ENCODE assay signal across 8 cellular contexts in the genomic region with DNA sequence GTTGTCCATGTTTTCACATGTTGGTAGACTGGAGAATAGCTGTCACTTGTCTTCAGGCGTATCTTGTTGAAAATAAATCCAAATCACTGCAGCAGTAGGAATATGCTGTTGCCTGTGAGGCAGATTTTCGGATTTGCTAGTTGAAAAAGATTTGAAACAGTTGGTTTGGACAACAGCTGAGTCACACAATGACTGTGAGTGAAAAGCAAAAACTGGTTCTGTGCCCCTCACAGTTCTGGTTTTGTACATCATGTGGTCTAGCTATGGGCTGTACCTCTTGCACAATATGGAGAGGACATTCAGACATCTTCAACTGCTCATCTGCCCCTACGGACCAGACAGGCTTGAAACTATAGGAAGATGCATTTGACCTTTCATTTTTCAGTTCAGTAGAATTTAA. TPM values are rescaled to one million over a fixed set of nuclear protein-coding genes. Genes with fewer than 3 reads are reported as not detected.
DNase-seq lines count a peak whose midpoint lies in the region; ATAC-seq and TF ChIP-seq lines count a peak whose summit lies in the region.

No MANE protein-coding gene starts in this region.

- H3K4me3 ChIP-seq in HCT116 (replicated peaks in 1 of 2; ENCODE audit: low read depth in 1 of 2, low read length in 2 of 2) (peak overlapping the region; percentile 94 to 99), SU-DHL-6 (ENCODE audit: insufficient read depth, low read length, poor library complexity, severe bottlenecking) (peak overlapping the region; percentile 86)

- TF ChIP-seq POLR2A in HCT116 (IDR thresholded peaks at IDR 0.05; ENCODE audit: borderline replicate concordance, extremely low read depth, insufficient read depth, insufficient read length): no peak

- H3K79me2 ChIP-seq in HCT116 (ENCODE audit: insufficient read depth, low read length) (peaks cover 99% of the 10 kb centered on the region), SU-DHL-6 (ENCODE audit: insufficient read depth, low read length) (peaks cover 90% of the 10 kb centered on the region)

- peaks cover 0 to 32% of the 10 kb centered on the region in 2 experiments; a peak in 1 of 4 replicates for H3K36me3 ChIP-seq in HCT116 (ENCODE audit: control insufficient read depth in 1 of 2, insufficient read depth in 2 of 2, low read length in 2 of 2)
- H3K36me3 ChIP-seq in SU-DHL-6 (ENCODE audit: low read length): no peaks in the 10 kb centered on the region

- RAD21 ChIA-PET in HCT116 (lab: Charles Lee; ENCODE audit: low non-redundant PET in 1 of 2, low total read pairs in 2 of 2, uncharacterized antibody in 2 of 2, unreplicated experiment in 2 of 2): no interaction called here

- intact Hi-C loops in HCT116 (cut with micrococcal nuclease): no loop called here

- no peak for ATAC-seq in HCT116
- no peak for ATAC-seq in GM18870 (IDR thresholded peaks at IDR 0.05; ENCODE audit: unreplicated experiment)
- ATAC-seq in GM21390 (IDR thresholded peaks at IDR 0.05; ENCODE audit: unreplicated experiment): no peak

- no TSS peak for BruUV-seq in HCT116 (replicated peaks; lab: Mats Ljungman, UMichigan)

- H4K20me1 ChIP-seq in HCT116 (ENCODE audit: insufficient read depth) (peaks cover 44% of the 10 kb centered on the region), SU-DHL-6 (ENCODE audit: low read depth, low read length) (peaks cover 32% of the 10 kb centered on the region)

- CTCF ChIA-PET in HCT116 (lab: Charles Lee): no interaction called here

- H3K9me2 ChIP-seq in HCT116 (ENCODE audit: insufficient read depth): no peaks in the 10 kb centered on the region
- H3K9me2 ChIP-seq in SU-DHL-6 (replicated peaks; ENCODE audit: insufficient read depth, low read length): no peaks in the 10 kb centered on the region

- POLR2A ChIA-PET in HCT116 (lab: Charles Lee): interaction anchor here (1.2 kb wide), 1 partner anchor 14 kb away, joined by 3 read pairs; no protein-coding TSS in a partner anchor

- H3K4me2 ChIP-seq in HCT116 (ENCODE audit: low read length) (peak overlapping the region; percentile 96), SU-DHL-6 (ENCODE audit: low read depth, low read length, poor library complexity, severe bottlenecking) (peak overlapping the region; percentile 77)

- no peaks in the 10 kb centered on the region for H3K27me3 ChIP-seq in HCT116 (ENCODE audit: insufficient read depth, low read length)
- no peaks in the 10 kb centered on the region for H3K27me3 ChIP-seq in SU-DHL-6 (ENCODE audit: low read length)

- H3K9me3 ChIP-seq in HCT116 (ENCODE audit: control insufficient read depth in 1 of 2, insufficient read depth in 1 of 2, low read depth in 1 of 2, low read length in 2 of 2) (no peaks in the 10 kb centered on the region), SU-DHL-6 (ENCODE audit: insufficient read depth, low read length) (no peaks in the 10 kb centered on the region)

- no peak for TF ChIP-seq RAD21 in HCT116 (IDR thresholded peaks at IDR 0.05; ENCODE audit: low read depth)

- TF ChIP-seq CTCF in HCT116 (IDR thresholded peaks at IDR 0.05 in 2 of 3, conservative IDR thresholded peaks at IDR 0.05 in 1 of 3; ENCODE audit: borderline replicate concordance in 1 of 3, insufficient read depth in 1 of 3, low read depth in 2 of 3, low read length in 2 of 3) (no peak), SU-DHL-6 (IDR thresholded peaks at IDR 0.05; ENCODE audit: insufficient read depth, low read length, poor library complexity, severe bottlenecking) (no peak)

- H3K27ac ChIP-seq in HCT116 (ENCODE audit: low read depth, low read length) (no peak overlapping the region), SU-DHL-6 (ENCODE audit: low read depth, low read length) (no peak overlapping the region)

- H3K9ac ChIP-seq in HCT116 (ENCODE audit: low read length) (peak overlapping the region; percentile 100), SU-DHL-6 (ENCODE audit: low read length) (peak overlapping the region; percentile 98)

- H3K4me1 ChIP-seq in HCT116 (ENCODE audit: control insufficient read depth in 1 of 2, insufficient read depth in 2 of 2, low read length in 2 of 2): peaks cover 11 to 51% of the 10 kb centered on the region in 2 experiments

- DNase-seq in HCT116 (ENCODE audit: low read depth, low spot score) (no peak), fibroblast of gingiva (ENCODE audit: low read depth) (peak; percentile 84), pons (ENCODE audit: low spot score) (peak; percentile 49), NCI-H2029 (lab: John Stamatoyannopoulos, UW) (no peak), SK-N-DZ (ENCODE audit: low spot score) (no peak)

- H3F3A ChIP-seq in SU-DHL-6 (ENCODE audit: insufficient read depth): no peaks in the 10 kb centered on the region

- H2AFZ ChIP-seq in HCT116 (ENCODE audit: low read depth, low read length, poor library complexity, severe bottlenecking) (no peak overlapping the region), SU-DHL-6 (ENCODE audit: low read depth, low read length, severe bottlenecking) (no peak overlapping the region)

TF ChIP-seq in HCT116, 20 proteins besides CTCF, POLR2A, EP300 and RAD21:
- TF ChIP-seq, protein P1, sequence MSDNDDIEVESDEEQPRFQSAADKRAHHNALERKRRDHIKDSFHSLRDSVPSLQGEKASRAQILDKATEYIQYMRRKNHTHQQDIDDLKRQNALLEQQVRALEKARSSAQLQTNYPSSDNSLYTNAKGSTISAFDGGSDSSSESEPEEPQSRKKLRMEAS (IDR thresholded peaks at IDR 0.05): no peak
- TF ChIP-seq, protein P2, sequence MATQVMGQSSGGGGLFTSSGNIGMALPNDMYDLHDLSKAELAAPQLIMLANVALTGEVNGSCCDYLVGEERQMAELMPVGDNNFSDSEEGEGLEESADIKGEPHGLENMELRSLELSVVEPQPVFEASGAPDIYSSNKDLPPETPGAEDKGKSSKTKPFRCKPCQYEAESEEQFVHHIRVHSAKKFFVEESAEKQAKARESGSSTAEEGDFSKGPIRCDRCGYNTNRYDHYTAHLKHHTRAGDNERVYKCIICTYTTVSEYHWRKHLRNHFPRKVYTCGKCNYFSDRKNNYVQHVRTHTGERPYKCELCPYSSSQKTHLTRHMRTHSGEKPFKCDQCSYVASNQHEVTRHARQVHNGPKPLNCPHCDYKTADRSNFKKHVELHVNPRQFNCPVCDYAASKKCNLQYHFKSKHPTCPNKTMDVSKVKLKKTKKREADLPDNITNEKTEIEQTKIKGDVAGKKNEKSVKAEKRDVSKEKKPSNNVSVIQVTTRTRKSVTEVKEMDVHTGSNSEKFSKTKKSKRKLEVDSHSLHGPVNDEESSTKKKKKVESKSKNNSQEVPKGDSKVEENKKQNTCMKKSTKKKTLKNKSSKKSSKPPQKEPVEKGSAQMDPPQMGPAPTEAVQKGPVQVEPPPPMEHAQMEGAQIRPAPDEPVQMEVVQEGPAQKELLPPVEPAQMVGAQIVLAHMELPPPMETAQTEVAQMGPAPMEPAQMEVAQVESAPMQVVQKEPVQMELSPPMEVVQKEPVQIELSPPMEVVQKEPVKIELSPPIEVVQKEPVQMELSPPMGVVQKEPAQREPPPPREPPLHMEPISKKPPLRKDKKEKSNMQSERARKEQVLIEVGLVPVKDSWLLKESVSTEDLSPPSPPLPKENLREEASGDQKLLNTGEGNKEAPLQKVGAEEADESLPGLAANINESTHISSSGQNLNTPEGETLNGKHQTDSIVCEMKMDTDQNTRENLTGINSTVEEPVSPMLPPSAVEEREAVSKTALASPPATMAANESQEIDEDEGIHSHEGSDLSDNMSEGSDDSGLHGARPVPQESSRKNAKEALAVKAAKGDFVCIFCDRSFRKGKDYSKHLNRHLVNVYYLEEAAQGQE (IDR thresholded peaks at IDR 0.05; ENCODE audit: low read depth): no peak
- no peak for TF ChIP-seq EGR1 (IDR thresholded peaks at IDR 0.05; ENCODE audit: low read depth)
- no peak for TF ChIP-seq CEBPB (IDR thresholded peaks at IDR 0.05; ENCODE audit: low read depth)
- TF ChIP-seq CBX3 (IDR thresholded peaks at IDR 0.05; ENCODE audit: low read depth): no peak
- TF ChIP-seq, protein P3, sequence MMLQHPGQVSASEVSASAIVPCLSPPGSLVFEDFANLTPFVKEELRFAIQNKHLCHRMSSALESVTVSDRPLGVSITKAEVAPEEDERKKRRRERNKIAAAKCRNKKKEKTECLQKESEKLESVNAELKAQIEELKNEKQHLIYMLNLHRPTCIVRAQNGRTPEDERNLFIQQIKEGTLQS (IDR thresholded peaks at IDR 0.05): no peak
- TF ChIP-seq EZH2phosphoT487 (IDR thresholded peaks at IDR 0.05; ENCODE audit: borderline replicate concordance): no peak
- no peak for TF ChIP-seq ZNF274 (IDR thresholded peaks at IDR 0.05; ENCODE audit: low read depth, low read length)
- no peak for TF ChIP-seq ELF1 (IDR thresholded peaks at IDR 0.05; ENCODE audit: borderline replicate concordance, low read depth)
- no peak for TF ChIP-seq JUND (IDR thresholded peaks at IDR 0.05)

RNA-seq across cellular contexts. Expression of a gene that starts 1.8 kb away (rescaled TPM):
- total RNA-seq in HCT116 (2021; ENCODE audit: unreplicated experiment): 394 TPM
- 538 and 832 TPM in 2 replicates for polyA plus RNA-seq in HCT116 (2012)
- polyA plus RNA-seq in SK-N-DZ (2014; cell fraction: cytosol; rRNA removed): 153 and 169 TPM in 2 replicates
- polyA plus RNA-seq in SK-N-DZ (2014; cell fraction: nucleus; rRNA removed): 86.2 and 120 TPM in 2 replicates

RNA-seq across cellular contexts. Expression of a gene that starts 18.8 kb away (rescaled TPM):
- 26.1 TPM for total RNA-seq in HCT116 (2021; ENCODE audit: unreplicated experiment)
- polyA plus RNA-seq in HCT116 (2012): 19.2 and 19.3 TPM in 2 replicates
- 20.2 and 20.7 TPM in 2 replicates for polyA plus RNA-seq in SK-N-DZ (2014; cell fraction: cytosol; rRNA removed)
- 76.0 and 86.4 TPM in 2 replicates for polyA plus RNA-seq in SK-N-DZ (2014; cell fraction: nucleus; rRNA removed)

RNA-seq across cellular contexts. Expression of a gene that starts 24.8 kb away (rescaled TPM):
- 57.1 TPM for total RNA-seq in HCT116 (2021; ENCODE audit: unreplicated experiment)
- 91.7 and 124 TPM in 2 replicates for polyA plus RNA-seq in HCT116 (2012)
- 93.2 and 126 TPM in 2 replicates for polyA plus RNA-seq in SK-N-DZ (2014; cell fraction: cytosol; rRNA removed)
- 96.9 and 161 TPM in 2 replicates for polyA plus RNA-seq in SK-N-DZ (2014; cell fraction: nucleus; rRNA removed)

RNA-seq across cellular contexts. Expression of a gene that starts 55.8 kb away (rescaled TPM):
- total RNA-seq in HCT116 (2021; ENCODE audit: unreplicated experiment): 145 TPM
- 238 and 297 TPM in 2 replicates for polyA plus RNA-seq in HCT116 (2012)
- polyA plus RNA-seq in SK-N-DZ (2014; cell fraction: cytosol; rRNA removed): 160 and 194 TPM in 2 replicates
- polyA plus RNA-seq in SK-N-DZ (2014; cell fraction: nucleus; rRNA removed): 247 and 273 TPM in 2 replicates

Comparison
In these comparisons a context has a peak if more than half of its experiments do, and no peak if none do; other contexts are left out.
1. DNase-seq: peak in fibroblast of gingiva (single experiment) and pons (single experiment); none in HCT116 (single experiment), NCI-H2029 (single experiment) and SK-N-DZ (single experiment).